1 cellular context compared by ENCODE assay signal in genomic region chr2:176552456-176553135, GRCh38.
TF ChIP-seq lines count a peak whose summit lies in the region.

No MANE protein-coding gene starts in this region.

TF ChIP-seq in HCT116, 20 proteins besides CTCF, POLR2A, EP300 and RAD21 (continued from another document):
- TF ChIP-seq JUND (IDR thresholded peaks at IDR 0.05) (no peak), EZH2 (IDR thresholded peaks at IDR 0.05) (no peak)
